12 cellular contexts compared by ENCODE assay signal in genomic region chr5:96984506-96985192, GRCh38. TPM values are rescaled to one million over a fixed set of nuclear protein-coding genes. Genes with fewer than 3 reads are reported as not detected.
DNase-seq lines count a peak whose midpoint lies in the region; ATAC-seq, FAIRE-seq and TF ChIP-seq lines count a peak whose summit lies in the region.
"Had no signal": no experiment of that assay in that cellular context is flagged by ENCODE, and none has a peak within 500 bp of the region (broad histone marks: within the 10 kb centered on the region; RNA-seq: fewer than 3 reads in every experiment).

No MANE protein-coding gene starts in this region.

- no peak for TF ChIP-seq CTCF in cardiac fibroblast (IDR thresholded peaks at IDR 0.05; ENCODE audit: low read depth, low read length)

- peaks cover 57% of the 10 kb centered on the region for H3K36me3 Mint-ChIP-seq in activated naive CD8-positive, alpha-beta T cell treated with anti-CD3 and anti-CD28 coated beads, Interleukin-2, amount 10 ng/mL, durations not matched to agents 7 days and 5 days
- peaks cover 40% of the 10 kb centered on the region for H3K36me3 Mint-ChIP-seq in activated naive CD8-positive, alpha-beta T cell treated with anti-CD3 and anti-CD28 coated beads for 36 hours

- H3K27me3 ChIP-seq in small intestine (ENCODE audit: control insufficient read depth in 2 of 2, insufficient read depth in 2 of 2, low read length in 2 of 2), result no peaks in the 10 kb centered on the region

- POLR2A ChIA-PET in activated naive CD8-positive, alpha-beta T cell treated with anti-CD3 and anti-CD28 coated beads, Interleukin-2, amount 10 ng/mL, durations not matched to agents 7 days and 5 days (lab: Charles Lee), result no interaction called here

- H3K4me3 Mint-ChIP-seq in activated naive CD8-positive, alpha-beta T cell treated with anti-CD3 and anti-CD28 coated beads, Interleukin-2, amount 10 ng/mL, durations not matched to agents 7 days and 5 days, result no peak overlapping the region
- H3K4me3 Mint-ChIP-seq in activated naive CD8-positive, alpha-beta T cell treated with anti-CD3 and anti-CD28 coated beads for 36 hours, result no peak overlapping the region

- H3K27ac ChIP-seq in small intestine (ENCODE audit: low read depth in 1 of 2, low read length in 1 of 2), result no peak overlapping the region

- intact Hi-C loops in left colon (cut with DNase I, micrococcal nuclease), result no loop called here

- FAIRE-seq in small intestine (lab: Jason Lieb, UNC), result no peak

- H3K27ac Mint-ChIP-seq in activated naive CD8-positive, alpha-beta T cell treated with anti-CD3 and anti-CD28 coated beads, Interleukin-2, amount 10 ng/mL, durations not matched to agents 7 days and 5 days, result peak overlapping the region; percentile 19
- H3K27ac Mint-ChIP-seq in activated naive CD8-positive, alpha-beta T cell treated with anti-CD3 and anti-CD28 coated beads for 36 hours, result no peak overlapping the region

- H3K4me3 ChIP-seq in cardiac fibroblast (replicated peaks in 1 of 2; ENCODE audit: low read depth in 2 of 2, low read length in 2 of 2) (no peak overlapping the region), small intestine (ENCODE audit: low read depth in 1 of 2, low read length in 2 of 2) (no peak overlapping the region)

- H3K4me1 ChIP-seq in small intestine (ENCODE audit: control insufficient read depth in 2 of 2, insufficient read depth in 1 of 2, low read depth in 1 of 2, low read length in 1 of 2), result peaks cover 0 to 2% of the 10 kb centered on the region in 2 donors

- 0 to 46% (median 38%) methylated on average over 1 of the region's 1 CpG for WGBS in small intestine, 3 donors

- no peaks in the 10 kb centered on the region for H3K27me3 Mint-ChIP-seq in activated naive CD8-positive, alpha-beta T cell treated with anti-CD3 and anti-CD28 coated beads, Interleukin-2, amount 10 ng/mL, durations not matched to agents 7 days and 5 days
- H3K27me3 Mint-ChIP-seq in activated naive CD8-positive, alpha-beta T cell treated with anti-CD3 and anti-CD28 coated beads for 36 hours, result no peaks in the 10 kb centered on the region

- ATAC-seq in activated naive CD8-positive, alpha-beta T cell treated with anti-CD3 and anti-CD28 coated beads, Interleukin-2, amount 10 ng/mL, durations not matched to agents 7 days and 5 days (ENCODE audit: low read depth), result no peak
- ATAC-seq in left colon (peak; percentile 99), HG02571 (IDR thresholded peaks at IDR 0.05; ENCODE audit: unreplicated experiment) (no peak), GM18861 (IDR thresholded peaks at IDR 0.05; ENCODE audit: unreplicated experiment) (no peak)
- ATAC-seq: esophagus mucosa had no signal

- peaks cover 0 to 3% of the 10 kb centered on the region in 2 donors for H3K36me3 ChIP-seq in small intestine (ENCODE audit: control insufficient read depth in 2 of 2, insufficient read depth in 2 of 2, low read length in 2 of 2)

- no peaks in the 10 kb centered on the region for H3K9me3 Mint-ChIP-seq in activated naive CD8-positive, alpha-beta T cell treated with anti-CD3 and anti-CD28 coated beads, Interleukin-2, amount 10 ng/mL, durations not matched to agents 7 days and 5 days
- no peaks in the 10 kb centered on the region for H3K9me3 Mint-ChIP-seq in activated naive CD8-positive, alpha-beta T cell treated with anti-CD3 and anti-CD28 coated beads for 36 hours

- no peaks in the 10 kb centered on the region for H3K9me3 ChIP-seq in small intestine (ENCODE audit: control insufficient read depth, low read depth)

- DNase-seq in activated naive CD8-positive, alpha-beta T cell treated with anti-CD3 and anti-CD28 coated beads, Interleukin-2, amount 10 ng/mL, durations not matched to agents 7 days and 5 days, result no peak
- no peak for DNase-seq in activated naive CD8-positive, alpha-beta T cell treated with anti-CD3 and anti-CD28 coated beads for 36 hours
- peak; percentile 52 to 54 for DNase-seq in cardiac fibroblast (ENCODE audit: low read depth in 2 of 2)
- DNase-seq in left colon, result peak; percentile 12 to 27
- DNase-seq in small intestine, result peak; percentile 23
- DNase-seq in HuH-7 (ENCODE audit: low spot score), result no peak
- DNase-seq: activated naive CD4-positive, alpha-beta T cell treated with Interleukin-2 at 50 U/mL for 16 hours; DND-41; stimulated activated CD8-positive, alpha-beta memory T cell treated with anti-CD3 and anti-CD28 coated beads, Interleukin-4, amount 100 ng/mL, for 48 hours had no signal

- H3K4me1 Mint-ChIP-seq in activated naive CD8-positive, alpha-beta T cell treated with anti-CD3 and anti-CD28 coated beads, Interleukin-2, amount 10 ng/mL, durations not matched to agents 7 days and 5 days, result peaks cover 28% of the 10 kb centered on the region
- peaks cover 45% of the 10 kb centered on the region for H3K4me1 Mint-ChIP-seq in activated naive CD8-positive, alpha-beta T cell treated with anti-CD3 and anti-CD28 coated beads for 36 hours

RNA-seq across cellular contexts. Expression of gene LNPEP, which starts 48.8 kb away (rescaled TPM):
- 100 to 1,000 TPM; 100 to 106 TPM for total RNA-seq in activated naive CD8-positive, alpha-beta T cell treated with anti-CD3 and anti-CD28 coated beads, Interleukin-2, amount 10 ng/mL, durations not matched to agents 7 days and 5 days
- 10 to 100 TPM; 41.4 to 41.5 TPM for total RNA-seq in activated naive CD8-positive, alpha-beta T cell treated with anti-CD3 and anti-CD28 coated beads for 36 hours
- total RNA-seq in left colon, result 10 to 100 TPM; 32.2 to 34.4 TPM
- 1 to 10 TPM; 1.1 to 7.0 (median 1.6) TPM for polyA plus RNA-seq in small intestine

Comparison
In these comparisons a context has a peak if more than half of its experiments do, and no peak if none do; other contexts are left out.
1. DNase-seq: peak in cardiac fibroblast (2 of 2), left colon (2 of 2) and small intestine (single experiment); none in activated naive CD8-positive, alpha-beta T cell treated with anti-CD3 and anti-CD28 coated beads, Interleukin-2, amount 10 ng/mL, durations not matched to agents 7 days and 5 days (single experiment), activated naive CD8-positive, alpha-beta T cell treated with anti-CD3 and anti-CD28 coated beads for 36 hours (single experiment) and HuH-7 (single experiment).